10 cellular contexts compared by ENCODE assay signal in the genomic region with DNA sequence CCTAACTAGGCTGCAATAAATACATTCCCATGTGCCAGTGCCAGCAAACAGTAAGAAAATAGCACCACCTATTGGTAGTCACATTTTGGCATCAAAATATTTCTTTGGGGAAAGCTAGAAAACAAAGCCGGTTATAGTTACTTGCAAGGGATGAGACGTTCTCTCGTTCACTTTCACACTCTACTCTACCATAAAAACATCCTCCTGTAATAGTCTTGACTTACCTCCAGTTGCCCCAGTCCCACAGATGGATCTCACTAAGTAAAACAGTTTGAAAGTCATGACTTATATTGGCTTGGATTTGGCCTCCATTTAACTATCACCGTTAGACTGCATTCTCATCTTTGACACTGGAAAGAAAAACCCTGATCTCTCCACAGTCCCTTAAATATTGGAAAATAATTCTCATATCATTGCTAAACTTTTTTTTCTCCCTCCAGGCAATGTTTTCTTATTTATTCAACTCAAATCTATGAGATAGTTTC. TPM values are rescaled to one million over a fixed set of nuclear protein-coding genes. Genes with fewer than 3 reads are reported as not detected.
DNase-seq lines count a peak whose midpoint lies in the region; ATAC-seq and TF ChIP-seq lines count a peak whose summit lies in the region.
"Had no signal": no experiment of that assay in that cellular context is flagged by ENCODE, and none has a peak within 500 bp of the region (broad histone marks: within the 10 kb centered on the region; RNA-seq: fewer than 3 reads in every experiment).

No MANE protein-coding gene starts in this region.

- H3K4me1 Mint-ChIP-seq in mesothelial cell of epicardium, result no peaks in the 10 kb centered on the region

- peaks cover 3% of the 10 kb centered on the region for H3K4me1 ChIP-seq in mammary epithelial cell (ENCODE audit: insufficient read depth, low read length)

- dilution Hi-C loops in mammary epithelial cell (cut with HindIII; ENCODE audit: low sequenced_read_pairs), result loop anchor here (25.0 kb wide), 1 partner anchor 678 kb away; no protein-coding TSS in a partner anchor

- CTCF ChIA-PET in mammary epithelial cell (lab: Charles Lee; ENCODE audit: low non-redundant PET), result interaction anchor here (0.6 kb wide), 1 partner anchor 262 kb away, joined by 4 read pairs; no protein-coding TSS in a partner anchor

- DNase-seq in D341Med (ENCODE audit: low spot score) (peak; percentile 36), NCI-H2029 (lab: John Stamatoyannopoulos, UW) (peak; percentile 13), mammary epithelial cell (peak; percentile 16), mesothelial cell of epicardium (ENCODE audit: low spot score in 2 of 2, unreplicated experiment in 2 of 2) (no peak), COLO668 (lab: John Stamatoyannopoulos, UW; ENCODE audit: unreplicated experiment) (no peak), C1 segment of cervical spinal cord (lab: John Stamatoyannopoulos, UW) (no peak)

- TF ChIP-seq CTCF in mammary epithelial cell (conservative IDR thresholded peaks at IDR 0.05 in 1 of 2, IDR thresholded peaks at IDR 0.05 in 1 of 2; ENCODE audit: extremely low read depth in 1 of 2, insufficient read depth in 1 of 2, low read depth in 1 of 2, low read length in 2 of 2), result peak; percentile 72 to 78
- TF ChIP-seq CTCF in mesothelial cell of epicardium (IDR thresholded peaks at IDR 0.05; ENCODE audit: unreplicated experiment), result peak; percentile 74

- H3K36me3 Mint-ChIP-seq in mesothelial cell of epicardium, result no peaks in the 10 kb centered on the region

- H3K4me3 Mint-ChIP-seq in mesothelial cell of epicardium, result no peak overlapping the region

- no TSS peak for BruUV-seq in mammary epithelial cell (replicated peaks; lab: Mats Ljungman, UMichigan)

- H3K27ac ChIP-seq in mammary epithelial cell (ENCODE audit: insufficient read depth, low read depth, low read length), result no peak overlapping the region
- H3K27ac ChIP-seq: neutrophil had no signal

- no peak overlapping the region for H3K4me3 ChIP-seq in mammary epithelial cell (replicated peaks in 1 of 3; ENCODE audit: insufficient read depth in 1 of 3, low read depth in 2 of 3, low read length in 3 of 3)

- H3K4me2 ChIP-seq in mammary epithelial cell (ENCODE audit: insufficient read depth, low read depth, low read length), result no peak overlapping the region

- H3K27me3 Mint-ChIP-seq in mesothelial cell of epicardium (ENCODE audit: low read depth), result peaks cover 88% of the 10 kb centered on the region

- peaks cover 7% of the 10 kb centered on the region for H3K9me3 Mint-ChIP-seq in mesothelial cell of epicardium

- in situ Hi-C loops in mammary epithelial cell (cut with MboI; ENCODE audit: low sequenced_read_pairs in 2 of 2), result loop anchor here in 1 of 2 donors (5.0 kb wide), 1 partner anchor 678 kb away; no protein-coding TSS in a partner anchor

- no peak overlapping the region for H2AFZ ChIP-seq in mammary epithelial cell (ENCODE audit: low read depth, low read length)

- H3K36me3 ChIP-seq in mammary epithelial cell (ENCODE audit: insufficient read depth, low read length), result no peaks in the 10 kb centered on the region
- H3K36me3 ChIP-seq: neutrophil had no signal

- 0% methylated on average over 4 of the region's 4 CpGs for WGBS in mammary epithelial cell (ENCODE audit: low coverage, missing lambda C conversion rate)

- no peaks in the 10 kb centered on the region for H4K20me1 ChIP-seq in mammary epithelial cell (ENCODE audit: insufficient read depth, low read length)

- H3K27me3 ChIP-seq in mammary epithelial cell (ENCODE audit: insufficient read depth, low read length), result peaks cover 6% of the 10 kb centered on the region

- H3K9ac ChIP-seq in mammary epithelial cell (ENCODE audit: insufficient read depth, low read length), result no peak overlapping the region

- ATAC-seq in GM19043 (IDR thresholded peaks at IDR 0.05; ENCODE audit: low read depth, unreplicated experiment) (peak; percentile 55), GM19452 (IDR thresholded peaks at IDR 0.05; ENCODE audit: unreplicated experiment) (no peak)

- H3K79me2 ChIP-seq in mammary epithelial cell (ENCODE audit: insufficient read depth, low read length), result no peaks in the 10 kb centered on the region

- intact Hi-C loops in mammary epithelial cell (cut with micrococcal nuclease), result loop anchor here (1.0 kb wide), 3 partner anchors 421 to 678 kb away; no protein-coding TSS in a partner anchor

- no peak overlapping the region for H3K27ac Mint-ChIP-seq in mesothelial cell of epicardium

- no peaks in the 10 kb centered on the region for H3K9me3 ChIP-seq in mammary epithelial cell (replicated peaks; ENCODE audit: insufficient read depth, low read length)
- H3K9me3 ChIP-seq: neutrophil had no signal

RNA-seq across cellular contexts. Expression of a gene that starts 9.7 kb away (rescaled TPM):
- total RNA-seq in mammary epithelial cell (under 1 TPM in 1 of 2 donors, not detected in 1; under 0.01 TPM), mesothelial cell of epicardium (0.07 TPM in 2 of 3 replicates, not detected in the other)
- polyA plus RNA-seq in mammary epithelial cell, result not detected
- polyA minus RNA-seq in mammary epithelial cell, result not detected
- total RNA-seq: T-helper 2 cell treated with Interferon-gamma antibody and Interleukin-4, amounts not matched to agents 100 ng/mL and 5 ng/mL, for 36 hours had no signal

Comparison
In these comparisons a context has a peak if more than half of its experiments do, and no peak if none do; other contexts are left out.
1. DNase-seq: peak in D341Med (single experiment), NCI-H2029 (single experiment) and mammary epithelial cell (single experiment); none in mesothelial cell of epicardium (0 of 2), COLO668 (single experiment) and C1 segment of cervical spinal cord (0 of 14).